Comparison of ENCODE assay signal across 13 cellular contexts in the genomic region with DNA sequence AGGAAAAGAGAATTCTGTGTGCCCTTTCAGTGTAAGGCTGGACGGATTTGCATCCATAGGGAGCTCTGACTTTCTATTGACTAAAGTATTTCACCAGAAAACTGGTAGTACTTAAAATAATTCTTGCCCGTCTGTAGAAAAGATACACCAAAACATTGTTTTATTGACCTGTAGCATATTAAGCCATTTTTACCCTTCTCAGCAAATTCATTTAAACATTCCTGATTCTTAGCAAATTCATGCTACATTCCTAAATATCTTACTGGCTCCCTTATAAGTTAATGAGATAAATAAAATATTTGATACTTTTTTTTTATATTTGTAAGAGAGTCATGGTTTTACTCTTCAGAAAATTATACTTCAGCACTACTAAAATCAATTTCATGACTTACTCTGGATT. TPM values are rescaled to one million over a fixed set of nuclear protein-coding genes. Genes with fewer than 3 reads are reported as not detected.
DNase-seq lines count a peak whose midpoint lies in the region; ATAC-seq and TF ChIP-seq lines count a peak whose summit lies in the region.
"Had no signal": no experiment of that assay in that cellular context is flagged by ENCODE, and none has a peak within 500 bp of the region (broad histone marks: within the 10 kb centered on the region; RNA-seq: fewer than 3 reads in every experiment).

No MANE protein-coding gene starts in this region.

- CTCF ChIA-PET in activated CD8-positive, alpha-beta memory T cell treated with anti-CD3 and anti-CD28 coated beads, Interleukin-2, amount 10 ng/mL, durations not matched to agents 7 days and 5 days (lab: Charles Lee) = interaction anchor here (0.5 to 1.7 kb wide), 2 partner anchors 12 to 65 kb away, joined by 3 to 5 read pairs; a partner anchor contains a TSS

- no peaks in the 10 kb centered on the region for H3K27me3 Mint-ChIP-seq in activated CD8-positive, alpha-beta memory T cell treated with anti-CD3 and anti-CD28 coated beads, Interleukin-2, amount 10 ng/mL, durations not matched to agents 7 days and 5 days
- H3K27me3 Mint-ChIP-seq in T-helper 17 cell = no peaks in the 10 kb centered on the region
- H3K27me3 Mint-ChIP-seq in effector memory CD8-positive, alpha-beta T cell = no peaks in the 10 kb centered on the region

- H3K36me3 Mint-ChIP-seq in activated CD8-positive, alpha-beta memory T cell treated with anti-CD3 and anti-CD28 coated beads, Interleukin-2, amount 10 ng/mL, durations not matched to agents 7 days and 5 days = peaks cover 8% of the 10 kb centered on the region
- no peaks in the 10 kb centered on the region for H3K36me3 Mint-ChIP-seq in T-helper 17 cell (ENCODE audit: low read depth)
- peaks cover 21% of the 10 kb centered on the region for H3K36me3 Mint-ChIP-seq in effector memory CD8-positive, alpha-beta T cell (ENCODE audit: insufficient read depth)

- DNase-seq in activated CD8-positive, alpha-beta memory T cell treated with anti-CD3 and anti-CD28 coated beads, Interleukin-2, amount 10 ng/mL, durations not matched to agents 7 days and 5 days = no peak
- no peak for DNase-seq in activated CD8-positive, alpha-beta memory T cell treated with anti-CD3 and anti-CD28 coated beads, Interleukin-2, amount 50 U/mL, for 48 hours
- DNase-seq in T-helper 17 cell (no peak), spleen (no peak), LoVo (ENCODE audit: low spot score) (no peak)
- no peak for DNase-seq in effector memory CD8-positive, alpha-beta T cell
- no peak for DNase-seq in central memory CD4-positive, alpha-beta T cell
- DNase-seq: activated CD4-positive, alpha-beta T cell treated with anti-CD3 and anti-CD28 coated beads for 48 hours; Kasumi-1; NCI-H1930; NCI-H524 treated with DMSO at 0.1 percent for 48 hours; Peyer's patch had no signal

- TF ChIP-seq CTCF in spleen (IDR thresholded peaks at IDR 0.05 in 8 of 11, conservative IDR thresholded peaks at IDR 0.05 in 3 of 11) = no peak

- peak overlapping the region; percentile 43 for H3K4me3 Mint-ChIP-seq in activated CD8-positive, alpha-beta memory T cell treated with anti-CD3 and anti-CD28 coated beads, Interleukin-2, amount 10 ng/mL, durations not matched to agents 7 days and 5 days
- H3K4me3 Mint-ChIP-seq in T-helper 17 cell = no peak overlapping the region
- peak overlapping the region; percentile 54 to 69 for H3K4me3 Mint-ChIP-seq in effector memory CD8-positive, alpha-beta T cell

- 89 to 100% (median 97%) methylated on average over 2 of the region's 2 CpGs for WGBS in spleen, 5 donors

- no peaks in the 10 kb centered on the region for H3K27me3 ChIP-seq in spleen (replicated peaks in 1 of 7)
- H3K27me3 ChIP-seq: Peyer's patch had no signal

- H3K9me3 ChIP-seq in T-helper 17 cell (ENCODE audit: control insufficient read depth, low read length, poor library complexity, severe bottlenecking) (no peaks in the 10 kb centered on the region), spleen (peaks cover 2 to 14% (median 10%) of the 10 kb centered on the region in 8 donors)

- peaks cover 24% of the 10 kb centered on the region for H3K4me1 Mint-ChIP-seq in activated CD8-positive, alpha-beta memory T cell treated with anti-CD3 and anti-CD28 coated beads, Interleukin-2, amount 10 ng/mL, durations not matched to agents 7 days and 5 days
- H3K4me1 Mint-ChIP-seq in T-helper 17 cell = peaks cover 8% of the 10 kb centered on the region
- peaks cover 12% of the 10 kb centered on the region in 2 donors for H3K4me1 Mint-ChIP-seq in effector memory CD8-positive, alpha-beta T cell (ENCODE audit: low read depth in 2 of 2)

- H3K4me3 ChIP-seq in spleen = no peak overlapping the region

- peak overlapping the region in 6 of 8 donors; percentile 94 to 99 (median 98) for H3K27ac ChIP-seq in spleen

- peaks cover 7% of the 10 kb centered on the region for H3K9me3 Mint-ChIP-seq in activated CD8-positive, alpha-beta memory T cell treated with anti-CD3 and anti-CD28 coated beads, Interleukin-2, amount 10 ng/mL, durations not matched to agents 7 days and 5 days (ENCODE audit: low read depth)
- H3K9me3 Mint-ChIP-seq in effector memory CD8-positive, alpha-beta T cell = no peaks in the 10 kb centered on the region

- H3K36me3 ChIP-seq in spleen = no peaks in the 10 kb centered on the region
- H3K36me3 ChIP-seq: Peyer's patch had no signal

- intact Hi-C loops in spleen (cut with DNase I; ENCODE audit: low total_unique reads) = no loop called here

- H3K27ac Mint-ChIP-seq in activated CD8-positive, alpha-beta memory T cell treated with anti-CD3 and anti-CD28 coated beads, Interleukin-2, amount 10 ng/mL, durations not matched to agents 7 days and 5 days = peak overlapping the region; percentile 43
- peak overlapping the region; percentile 98 for H3K27ac Mint-ChIP-seq in T-helper 17 cell
- peak overlapping the region in 1 of 2 donors; percentile 99 for H3K27ac Mint-ChIP-seq in effector memory CD8-positive, alpha-beta T cell

- no peak for TF ChIP-seq POLR2A in spleen (IDR thresholded peaks at IDR 0.05)

- peaks cover 3 to 35% (median 20%) of the 10 kb centered on the region in 6 donors for H3K4me1 ChIP-seq in spleen

- ATAC-seq in activated CD8-positive, alpha-beta memory T cell treated with anti-CD3 and anti-CD28 coated beads, Interleukin-2, amount 10 ng/mL, durations not matched to agents 7 days and 5 days = no peak
- ATAC-seq in T-helper 17 cell (no peak), GM21717 (IDR thresholded peaks at IDR 0.05; ENCODE audit: unreplicated experiment) (no peak)
- no peak for ATAC-seq in effector memory CD8-positive, alpha-beta T cell (replicated peaks)

RNA-seq across cellular contexts. Expression of a gene that starts 1.6 kb away (rescaled TPM):
- total RNA-seq in activated CD8-positive, alpha-beta memory T cell treated with anti-CD3 and anti-CD28 coated beads, Interleukin-2, amount 10 ng/mL, durations not matched to agents 7 days and 5 days = 10 to 100 TPM; 10.8 to 12.3 TPM
- total RNA-seq in T-helper 17 cell (1 to 10 TPM; 6.7 to 7.6 TPM), spleen (10 to 100 TPM in 5 of 7 donors, 1 to 10 TPM in 2; 7.6 to 13.4 (median 10.8) TPM)
- 1 to 10 TPM in 2 of 3 donors, under 1 TPM in 1; 0.96 to 4.1 (median 2.5) TPM for polyA plus RNA-seq in spleen

RNA-seq across cellular contexts. Expression of a gene that starts 51.4 kb away (rescaled TPM):
- total RNA-seq in activated CD8-positive, alpha-beta memory T cell treated with anti-CD3 and anti-CD28 coated beads, Interleukin-2, amount 10 ng/mL, durations not matched to agents 7 days and 5 days = 10 to 100 TPM; 29.5 to 35.6 TPM
- total RNA-seq in T-helper 17 cell (10 to 100 TPM; 10.0 to 13.7 TPM), spleen (10 to 100 TPM in 6 of 7 donors, 1 to 10 TPM in 1; 8.9 to 19.4 (median 14.5) TPM)
- 1 to 10 TPM; 3.6 to 4.1 (median 4.0) TPM for polyA plus RNA-seq in spleen
